8 cellular contexts compared by ENCODE assay signal in the genomic region with DNA sequence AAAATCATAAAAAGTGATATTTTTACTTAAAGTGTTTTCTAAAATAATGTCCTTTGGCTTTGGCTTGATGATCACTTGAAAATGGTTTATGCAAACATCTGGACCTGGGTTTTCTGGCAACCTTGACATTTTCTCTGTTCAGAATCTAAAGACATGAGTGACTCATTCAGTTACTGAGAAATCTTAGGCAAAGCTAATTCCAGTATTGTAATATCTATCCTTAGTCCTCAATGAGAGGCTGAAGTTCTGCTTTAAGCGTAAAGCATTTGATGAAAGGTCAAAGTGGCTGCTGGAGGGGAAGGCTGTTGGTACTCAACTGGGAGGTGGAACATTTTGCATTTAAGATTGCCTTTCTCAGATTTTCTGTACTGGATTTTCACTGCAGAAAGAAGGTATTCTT. TPM values are rescaled to one million over a fixed set of nuclear protein-coding genes. Genes with fewer than 3 reads are reported as not detected.
DNase-seq lines count a peak whose midpoint lies in the region; ATAC-seq and TF ChIP-seq lines count a peak whose summit lies in the region.

No MANE protein-coding gene starts in this region.

- H3K27me3 ChIP-seq in DND-41 (ENCODE audit: insufficient read depth, low read length, poor library complexity) (no peaks in the 10 kb centered on the region), osteoblast (ENCODE audit: insufficient read depth, low read length) (no peaks in the 10 kb centered on the region)

- no peak for DNase-seq in DND-41
- peak; percentile 28 for DNase-seq in NCI-H226
- DNase-seq in dermis blood vessel endothelial cell: peak; percentile 27
- DNase-seq in osteoblast (ENCODE audit: insufficient read length, low spot score, missing footprints): peak; percentile 66

- peak overlapping the region; percentile 97; the same call in 1 of the 2 replicates for H3K27ac ChIP-seq in DND-41 (ENCODE audit: low read length)
- H3K27ac ChIP-seq in osteoblast (ENCODE audit: low read depth, low read length): no peak overlapping the region

- no peaks in the 10 kb centered on the region for H3K9me3 ChIP-seq in DND-41 (ENCODE audit: insufficient read depth, low read length, severe bottlenecking)
- peaks cover 5% of the 10 kb centered on the region for H3K9me3 ChIP-seq in osteoblast (ENCODE audit: low read depth, low read length)

- H2AFZ ChIP-seq in DND-41 (ENCODE audit: low read depth, low read length) (no peak overlapping the region), osteoblast (ENCODE audit: low read length) (no peak overlapping the region)

- H4K20me1 ChIP-seq in DND-41 (ENCODE audit: insufficient read depth, low read length) (peaks cover 41% of the 10 kb centered on the region), osteoblast (ENCODE audit: insufficient read depth, low read length) (peaks cover 7% of the 10 kb centered on the region)

- H3K4me1 ChIP-seq in DND-41 (ENCODE audit: insufficient read depth, low read length) (peaks cover 63% of the 10 kb centered on the region), osteoblast (ENCODE audit: insufficient read depth, low read length) (peaks cover 26% of the 10 kb centered on the region)

- H3K9ac ChIP-seq in DND-41 (ENCODE audit: low read depth, low read length): peak overlapping the region; percentile 95

- H3K4me3 ChIP-seq in DND-41 (ENCODE audit: low read depth in 1 of 2, low read length in 2 of 2) (peak overlapping the region; percentile 85 to 92), osteoblast (ENCODE audit: insufficient read depth, low read length) (no peak overlapping the region)

- H3K79me2 ChIP-seq in DND-41 (ENCODE audit: insufficient read depth, low read length) (peaks cover 70% of the 10 kb centered on the region), osteoblast (ENCODE audit: insufficient read depth, low read length) (peaks cover 66% of the 10 kb centered on the region)

- no peak for ATAC-seq in DND-41 (ENCODE audit: insufficient read depth, low read depth)
- ATAC-seq in HG02884 (IDR thresholded peaks at IDR 0.05; ENCODE audit: unreplicated experiment): no peak
- no peak for ATAC-seq in GM19023 (IDR thresholded peaks at IDR 0.05; ENCODE audit: unreplicated experiment)
- no peak for ATAC-seq in HG03354 (IDR thresholded peaks at IDR 0.05; ENCODE audit: poor library complexity, severe bottlenecking, unreplicated experiment)
- ATAC-seq in HG03045 (IDR thresholded peaks at IDR 0.05; ENCODE audit: unreplicated experiment): no peak

- H3K4me2 ChIP-seq in DND-41 (ENCODE audit: insufficient read depth, low read length) (peak overlapping the region; percentile 74), osteoblast (ENCODE audit: insufficient read depth, low read length) (peak overlapping the region; percentile 86)

- H3K36me3 ChIP-seq in DND-41 (ENCODE audit: insufficient read depth, low read length): no peaks in the 10 kb centered on the region; the same call in 1 of the 2 replicates
- H3K36me3 ChIP-seq in osteoblast (ENCODE audit: insufficient read depth, low read length): no peaks in the 10 kb centered on the region

- TF ChIP-seq CTCF in DND-41 (IDR thresholded peaks at IDR 0.05; ENCODE audit: borderline replicate concordance, extremely low read depth, low read length, poor library complexity, severe bottlenecking) (no peak), osteoblast (IDR thresholded peaks at IDR 0.05; ENCODE audit: extremely low read depth, low read depth, low read length) (no peak)

RNA-seq across cellular contexts. Expression of gene MAN2A1, which starts 2.3 kb away (rescaled TPM):
- 89.2 and 110 TPM in 2 replicates for total RNA-seq in dermis blood vessel endothelial cell
- 69.5 and 81.8 TPM in 2 replicates for total RNA-seq in osteoblast
